15 cellular contexts compared by ENCODE assay signal in the genomic region with DNA sequence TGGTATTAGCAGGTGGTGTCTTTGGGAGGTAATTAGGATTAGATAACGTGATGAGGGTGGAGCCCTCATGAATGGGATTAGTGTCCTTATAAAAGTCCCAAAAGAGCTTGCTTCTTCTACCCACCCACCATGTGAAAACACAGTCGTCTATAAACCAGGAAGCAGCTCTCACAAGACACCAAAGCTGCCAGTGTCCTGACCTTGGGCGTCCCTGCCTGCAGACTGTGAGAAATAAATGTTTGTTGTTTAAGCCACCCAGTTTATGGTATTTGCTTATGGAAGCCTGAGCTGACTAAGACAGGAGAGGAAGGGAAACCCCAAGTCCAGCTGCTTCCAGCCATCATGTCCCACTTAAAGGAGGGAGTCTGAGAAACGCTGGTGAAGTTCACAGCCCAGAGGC. TPM values are rescaled to one million over a fixed set of nuclear protein-coding genes. Genes with fewer than 3 reads are reported as not detected.
DNase-seq lines count a peak whose midpoint lies in the region; ATAC-seq and TF ChIP-seq lines count a peak whose summit lies in the region.
"Had no signal": no experiment of that assay in that cellular context is flagged by ENCODE, and none has a peak within 500 bp of the region (broad histone marks: within the 10 kb centered on the region; RNA-seq: fewer than 3 reads in every experiment).

No MANE protein-coding gene starts in this region.

- H4K8ac ChIP-seq in IMR-90 (ENCODE audit: low read depth in 2 of 2, low read length in 2 of 2): no peak overlapping the region

- no peak overlapping the region for H3K56ac ChIP-seq in IMR-90 (ENCODE audit: extremely low read depth, insufficient read depth, low read length)

- H3K36me3 ChIP-seq in IMR-90 (ENCODE audit: control insufficient read depth, insufficient read depth, low read length) (peaks cover 29% of the 10 kb centered on the region), suprapubic skin (peaks cover 42% of the 10 kb centered on the region)

- H3K9ac ChIP-seq in IMR-90 (ENCODE audit: low read depth, low read length): no peak overlapping the region
- H3K9ac ChIP-seq: GM23248 had no signal

- no TSS peak for BruUV-seq in IMR-90 (replicated peaks; lab: Mats Ljungman, UMichigan)

- no peak overlapping the region for H2BK120ac ChIP-seq in IMR-90 (ENCODE audit: low read depth, low read length)

- H3K27me3 ChIP-seq in IMR-90 (ENCODE audit: control insufficient read depth, insufficient read depth, low read length): no peaks in the 10 kb centered on the region
- H3K27me3 ChIP-seq in suprapubic skin: no peaks in the 10 kb centered on the region
- H3K27me3 ChIP-seq: esophagus squamous epithelium had no signal

- H3K27ac ChIP-seq in IMR-90 (ENCODE audit: insufficient read depth, low read length) (no peak overlapping the region), suprapubic skin (no peak overlapping the region), substantia nigra (ENCODE audit: low read depth, low read length, poor library complexity, severe bottlenecking) (no peak overlapping the region)
- H3K27ac ChIP-seq: esophagus squamous epithelium, GM23248 had no signal

- DNase-seq in DMS53 treated with DMSO at 0.1 percent for 48 hours (lab: John Stamatoyannopoulos, UW; ENCODE audit: unreplicated experiment) (peak; percentile 12), IMR-90 (peak; percentile 23), ecto neural progenitor cell (ENCODE audit: low spot score) (peak; percentile 36), myocyte (ENCODE audit: low read depth) (peak; percentile 83), suprapubic skin (ENCODE audit: low spot score in 2 of 2) (no peak), medulla oblongata (ENCODE audit: extremely low spot score) (no peak), substantia nigra (lab: John Stamatoyannopoulos, UW) (no peak)
- DNase-seq: activated naive CD8-positive, alpha-beta T cell treated with anti-CD3 and anti-CD28 coated beads for 36 hours; esophagus squamous epithelium; GM23248; NCI-H2029 treated with DMSO at 0.1 percent for 48 hours; NK-92 treated with Interleukin-12 subunit alpha and Interleukin-12 subunit beta, amount 100 ng/mL, for 24 hours; SIG-M5; stimulated activated CD8-positive, alpha-beta memory T cell treated with anti-CD3 and anti-CD28 coated beads, Interleukin-4, amount 100 ng/mL, for 48 hours had no signal

- TF ChIP-seq EP300 in suprapubic skin (IDR thresholded peaks at IDR 0.05): no peak

- POLR2A ChIA-PET in IMR-90 (lab: Charles Lee; ENCODE audit: unreplicated experiment): no interaction called here

- in situ Hi-C loops in IMR-90 (cut with MboI; ENCODE audit: low sequenced_read_pairs): no loop called here

- H2AFZ ChIP-seq in IMR-90 (replicated peaks; ENCODE audit: low read length, poor library complexity): no peak overlapping the region
- H2AFZ ChIP-seq: GM23248 had no signal

- no peak for TF ChIP-seq CTCF in IMR-90 (conservative IDR thresholded peaks at IDR 0.05; ENCODE audit: low read depth, low read length)
- TF ChIP-seq CTCF in suprapubic skin (IDR thresholded peaks at IDR 0.05): no peak

- no peak overlapping the region for H2BK15ac ChIP-seq in IMR-90 (ENCODE audit: low read depth, low read length)

- dilution Hi-C loops in IMR-90 (cut with HindIII; ENCODE audit: low sequenced_read_pairs, unreplicated experiment): no loop called here

- no peak overlapping the region for H3K14ac ChIP-seq in IMR-90 (replicated peaks; ENCODE audit: low read depth, low read length)

- intact Hi-C loops in IMR-90 (cut with micrococcal nuclease): no loop called here

- H2BK20ac ChIP-seq in IMR-90 (ENCODE audit: low read depth, low read length): no peak overlapping the region

- no peak overlapping the region for H3K4me2 ChIP-seq in IMR-90 (ENCODE audit: low read depth, low read length)

- TF ChIP-seq POLR2A in IMR-90 (IDR thresholded peaks at IDR 0.05; ENCODE audit: low read depth, low read length) (no peak), suprapubic skin (IDR thresholded peaks at IDR 0.05) (no peak)

- no peak overlapping the region for H2AK5ac ChIP-seq in IMR-90 (ENCODE audit: low read depth, low read length)

- H3K79me1 ChIP-seq in IMR-90 (ENCODE audit: low read depth in 1 of 2, low read length in 2 of 2): peaks cover 11 to 40% of the 10 kb centered on the region in 2 experiments

- H2BK5ac ChIP-seq in IMR-90 (ENCODE audit: low read depth, low read length, poor library complexity, severe bottlenecking): no peak overlapping the region

- H3K18ac ChIP-seq in IMR-90 (ENCODE audit: low read depth, low read length): no peak overlapping the region

- no peak overlapping the region for H4K5ac ChIP-seq in IMR-90 (ENCODE audit: low read depth, low read length)

- ATAC-seq in IMR-90 (ENCODE audit: low read depth) (peak; percentile 37; the same call in 1 of the 2 replicates), GM19467 (IDR thresholded peaks at IDR 0.05; ENCODE audit: unreplicated experiment) (no peak)

- no peaks in the 10 kb centered on the region for H3K4me1 ChIP-seq in IMR-90 (ENCODE audit: control insufficient read depth, insufficient read depth, low read length)
- H3K4me1 ChIP-seq in suprapubic skin: no peaks in the 10 kb centered on the region
- H3K4me1 ChIP-seq: esophagus squamous epithelium had no signal

- CTCF ChIA-PET in IMR-90 (lab: Yijun Ruan, JAX): interaction anchor here (0.6 to 1.3 kb wide), 5 partner anchors 9 to 82 kb away, joined by 3 read pairs; no protein-coding TSS in a partner anchor

- no peak overlapping the region for H3K23ac ChIP-seq in IMR-90 (ENCODE audit: low read depth, low read length)

- H3K9me3 ChIP-seq in IMR-90 (ENCODE audit: control insufficient read depth, insufficient read depth, low read length): no peaks in the 10 kb centered on the region
- H3K9me3 ChIP-seq in suprapubic skin: no peaks in the 10 kb centered on the region

- H4K20me1 ChIP-seq in IMR-90 (ENCODE audit: insufficient read depth, low read length): peaks cover 4% of the 10 kb centered on the region; the same call in 1 of the 2 replicates

- no peak overlapping the region for H2AK9ac ChIP-seq in IMR-90 (replicated peaks; ENCODE audit: low read depth, low read length, poor library complexity)

- H3K9me1 ChIP-seq in IMR-90 (ENCODE audit: insufficient read depth, low read length): peaks cover 7% of the 10 kb centered on the region

- no peak for TF ChIP-seq RAD21 in IMR-90 (IDR thresholded peaks at IDR 0.05; ENCODE audit: low read length)

- no peak overlapping the region for H3K4ac ChIP-seq in IMR-90 (ENCODE audit: low read depth, low read length)

- H3K4me3 ChIP-seq in IMR-90 (ENCODE audit: insufficient read depth, low read depth, low read length): no peak overlapping the region
- no peak overlapping the region for H3K4me3 ChIP-seq in suprapubic skin
- H3K4me3 ChIP-seq: esophagus squamous epithelium, GM23248 had no signal

- WGBS in IMR-90 (ENCODE audit: extremely low coverage in 2 of 2, insufficient read length in 1 of 2), 2 experiments: no CpG with 5 or more reads among the region's 4 CpGs
- WGBS in suprapubic skin: 68% methylated on average over 4 of the region's 4 CpGs

- H4K91ac ChIP-seq in IMR-90 (ENCODE audit: insufficient read depth, low read depth, low read length): no peak overlapping the region

TF ChIP-seq in IMR-90, 13 proteins besides CTCF, POLR2A, EP300 and RAD21:
- TF ChIP-seq USF2 (IDR thresholded peaks at IDR 0.05; ENCODE audit: low read depth, low read length): no peak
- TF ChIP-seq FOS (IDR thresholded peaks at IDR 0.05; ENCODE audit: low read depth, low read length): no peak
- TF ChIP-seq CEBPB (IDR thresholded peaks at IDR 0.05; ENCODE audit: low read depth, low read length): no peak
- no peak for TF ChIP-seq ELK1 (IDR thresholded peaks at IDR 0.05; ENCODE audit: borderline replicate concordance, low read depth, low read length)
- TF ChIP-seq NFE2L2 (IDR thresholded peaks at IDR 0.05; ENCODE audit: low read depth, low read length): no peak
- no peak for TF ChIP-seq SMC3 (IDR thresholded peaks at IDR 0.05; ENCODE audit: low read depth, low read length)
- TF ChIP-seq MXI1 (IDR thresholded peaks at IDR 0.05; ENCODE audit: borderline replicate concordance, low read depth, low read length): no peak
- TF ChIP-seq CHD1 (IDR thresholded peaks at IDR 0.05; ENCODE audit: low read depth, low read length): no peak
- TF ChIP-seq MAFK (IDR thresholded peaks at IDR 0.05; ENCODE audit: low read depth, low read length): no peak
- TF ChIP-seq RFX5 (IDR thresholded peaks at IDR 0.05; ENCODE audit: low read depth, low read length): no peak
- no peak for TF ChIP-seq BHLHE40 (IDR thresholded peaks at IDR 0.05; ENCODE audit: low read depth, low read length)
- no peak for TF ChIP-seq MAZ (IDR thresholded peaks at IDR 0.05; ENCODE audit: borderline replicate concordance, low read depth, low read length)
- TF ChIP-seq RCOR1 (IDR thresholded peaks at IDR 0.05; ENCODE audit: insufficient replicate concordance, low read length): no peak

RNA-seq across cellular contexts. Expression of gene ADI1, which starts 13.6 kb away (rescaled TPM):
- total RNA-seq in IMR-90 (2012; rRNA removed): 43.2 and 49.7 TPM in 2 replicates
- polyA plus RNA-seq in IMR-90 (2012; rRNA removed): 40.7 and 46.0 TPM in 2 replicates
- 29.8 and 43.8 TPM in 2 replicates for polyA plus RNA-seq in IMR-90 (2012; cell fraction: cytosol; rRNA removed)
- 17.0 and 52.0 TPM in 2 replicates for polyA plus RNA-seq in IMR-90 (2012; cell fraction: nucleus; rRNA removed; ENCODE audit: low replicate concordance)
- total RNA-seq in myocyte: 39.9 and 44.4 TPM in 2 replicates
- 34.3 TPM for polyA plus RNA-seq in myocyte (2012)
- 10 to 100 TPM; 39.2 to 54.4 (median 45.4) TPM for total RNA-seq in suprapubic skin

RNA-seq across cellular contexts. Expression of gene RNASEH1, which starts 52.4 kb away (rescaled TPM):
- total RNA-seq in IMR-90 (2012; rRNA removed) (23.7 and 38.3 TPM in 2 replicates), myocyte (30.6 and 32.9 TPM in 2 replicates), suprapubic skin (10 to 100 TPM in 3 of 4 donors, 1 to 10 TPM in 1; 9.8 to 18.1 (median 15.4) TPM)
- 21.7 and 23.5 TPM in 2 replicates for polyA plus RNA-seq in IMR-90 (2012; rRNA removed)
- polyA plus RNA-seq in IMR-90 (2012; cell fraction: cytosol; rRNA removed): 11.6 and 14.9 TPM in 2 replicates
- 6.1 and 14.1 TPM in 2 replicates for polyA plus RNA-seq in IMR-90 (2012; cell fraction: nucleus; rRNA removed; ENCODE audit: low replicate concordance)
- polyA plus RNA-seq in myocyte (2012): 28.9 TPM

Comparison
In these comparisons a context has a peak if more than half of its experiments do, and no peak if none do; other contexts are left out.
1. DNase-seq: peak in DMS53 treated with DMSO at 0.1 percent for 48 hours (single experiment), IMR-90 (single experiment), ecto neural progenitor cell (single experiment) and myocyte (single experiment); none in suprapubic skin (0 of 2), medulla oblongata (single experiment) and substantia nigra (0 of 49).